Comparison of ENCODE assay signal across 1 cellular context in genomic region chr4:149638073-149638472, GRCh38.
TF ChIP-seq lines count a peak whose summit lies in the region.

No MANE protein-coding gene starts in this region.

TF ChIP-seq in IMR-90, 13 proteins besides CTCF, POLR2A, EP300 and RAD21 (continued from another document):
- TF ChIP-seq RFX5 (IDR thresholded peaks at IDR 0.05; ENCODE audit: low read depth, low read length) (no peak), MAFK (IDR thresholded peaks at IDR 0.05; ENCODE audit: low read depth, low read length) (no peak), ELK1 (IDR thresholded peaks at IDR 0.05; ENCODE audit: borderline replicate concordance, low read depth, low read length) (no peak), SMC3 (IDR thresholded peaks at IDR 0.05; ENCODE audit: low read depth, low read length) (no peak), CHD1 (IDR thresholded peaks at IDR 0.05; ENCODE audit: low read depth, low read length) (no peak), RCOR1 (IDR thresholded peaks at IDR 0.05; ENCODE audit: insufficient replicate concordance, low read length) (no peak), NFE2L2 (IDR thresholded peaks at IDR 0.05; ENCODE audit: low read depth, low read length) (no peak), FOS (IDR thresholded peaks at IDR 0.05; ENCODE audit: low read depth, low read length) (no peak)
